ENCODE assay signal across 1 cellular context in genomic region chr18:79411614-79412526, GRCh38.
TF ChIP-seq lines count a peak whose summit lies in the region.

No MANE protein-coding gene starts in this region.

TF ChIP-seq in GM23338, 12 proteins besides CTCF, POLR2A, EP300 and RAD21 (continued from another document):
- no peak for TF ChIP-seq ZNF462 (CRISPR knock-in tag; IDR thresholded peaks at IDR 0.05)
- TF ChIP-seq POLR2AphosphoS5 (IDR thresholded peaks at IDR 0.05; ENCODE audit: low read depth), result no peak
- TF ChIP-seq EZH2phosphoT487 (IDR thresholded peaks at IDR 0.05; ENCODE audit: unreplicated experiment), result no peak
- TF ChIP-seq EZH2 (IDR thresholded peaks at IDR 0.05; ENCODE audit: low read depth, unreplicated experiment), result no peak
- TF ChIP-seq CREB1 (CRISPR knock-in tag; IDR thresholded peaks at IDR 0.05; ENCODE audit: low read depth), result no peak
- no peak for TF ChIP-seq STAT1 (IDR thresholded peaks at IDR 0.05; ENCODE audit: unreplicated experiment)
- no peak for TF ChIP-seq ETS1 (IDR thresholded peaks at IDR 0.05)
